9 cellular contexts compared by ENCODE assay signal in the genomic region with DNA sequence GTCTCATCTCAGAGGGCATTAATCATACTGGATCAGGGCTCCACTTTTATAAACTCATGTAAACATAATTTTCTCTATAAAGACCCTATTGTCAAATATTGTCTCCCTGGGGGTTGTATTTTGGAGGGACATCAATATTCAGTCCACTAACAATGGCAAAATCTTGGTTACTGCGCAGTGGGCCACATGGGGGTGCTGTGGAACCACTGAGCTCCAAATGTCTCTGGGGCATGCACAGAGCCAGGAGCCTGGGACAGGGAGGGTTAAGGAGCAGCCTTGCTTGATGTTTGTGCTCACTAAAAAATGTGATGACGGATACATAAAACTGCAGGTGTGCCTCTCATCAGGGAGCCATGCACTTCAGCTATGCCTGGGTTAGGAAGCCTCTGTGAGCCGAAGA.
DNase-seq lines count a peak whose midpoint lies in the region; ATAC-seq and TF ChIP-seq lines count a peak whose summit lies in the region.
"Had no signal": no experiment of that assay in that cellular context is flagged by ENCODE, and none has a peak within 500 bp of the region (broad histone marks: within the 10 kb centered on the region; RNA-seq: fewer than 3 reads in every experiment).

No MANE protein-coding gene starts in this region.

- TF ChIP-seq CTCF in 22Rv1 (IDR thresholded peaks at IDR 0.05) (peak; percentile 71), GM23338 (conservative IDR thresholded peaks at IDR 0.05; ENCODE audit: low read depth in 2 of 2) (peak; percentile 79 to 85), WTC11 (IDR thresholded peaks at IDR 0.05) (peak; percentile 55; the same call in 1 of the 2 replicates), esophagus muscularis mucosa (IDR thresholded peaks at IDR 0.05) (no peak)

- H3K27me3 Mint-ChIP-seq in GM23338 (ENCODE audit: insufficient read depth, low read depth, poor library complexity) (peaks cover 2% of the 10 kb centered on the region), WTC11 (ENCODE audit: low read depth) (peaks cover 4% of the 10 kb centered on the region)

- intact Hi-C loops in esophagus muscularis mucosa (cut with DNase I), result no loop called here

- 0 out of 2 replicates have a peak overlapping the region, but pooled peaks have one; percentile 14 for H2AFZ ChIP-seq in GM23338

- POLR2A ChIA-PET in WTC11 (lab: Charles Lee), result interaction anchor here (0.7 kb wide), 1 partner anchor 10 kb away, joined by 3 read pairs; no protein-coding TSS in a partner anchor

- H3K27me3 ChIP-seq in GM23338 (ENCODE audit: insufficient read depth), result no peaks in the 10 kb centered on the region
- H3K27me3 ChIP-seq in esophagus muscularis mucosa, result peaks cover 0 to 20% (median 0%) of the 10 kb centered on the region in 4 donors

- no peak for TF ChIP-seq POLR2A in esophagus muscularis mucosa (IDR thresholded peaks at IDR 0.05; ENCODE audit: low read depth)

- DNase-seq in GM23338 (ENCODE audit: low spot score) (peak; percentile 70), WTC11 (ENCODE audit: low spot score) (peak; percentile 70), esophagus muscularis mucosa (ENCODE audit: extremely low spot score) (no peak), NCI-H774 (lab: John Stamatoyannopoulos, UW) (no peak), GDM1 (lab: John Stamatoyannopoulos, UW) (no peak), NCI-H2227 (lab: John Stamatoyannopoulos, UW; ENCODE audit: unreplicated experiment) (no peak)
- DNase-seq: DMS53 had no signal

- no peaks in the 10 kb centered on the region for H3K9me2 ChIP-seq in GM23338 (ENCODE audit: insufficient read depth)

- no peak overlapping the region for H3K4me2 ChIP-seq in GM23338

- peaks cover 15% of the 10 kb centered on the region for H3K4me1 Mint-ChIP-seq in GM23338
- H3K4me1 Mint-ChIP-seq in WTC11, result peaks cover 17% of the 10 kb centered on the region

- H3K79me2 ChIP-seq in GM23338 (replicated peaks; ENCODE audit: insufficient read depth), result no peaks in the 10 kb centered on the region

- H3K4me3 Mint-ChIP-seq in GM23338 (no peak overlapping the region), WTC11 (no peak overlapping the region)

- H3K27ac ChIP-seq in 22Rv1 (no peak overlapping the region), GM23338 (ENCODE audit: low read depth) (no peak overlapping the region), esophagus muscularis mucosa (replicated peaks in 1 of 4) (no peak overlapping the region)

- ATAC-seq in GM23338, result peak; percentile 72
- ATAC-seq in WTC11, result peak; percentile 72
- ATAC-seq in esophagus mucosa, result peak; percentile 13

- H4K20me1 ChIP-seq in GM23338 (replicated peaks; ENCODE audit: insufficient read depth), result no peaks in the 10 kb centered on the region

- no peaks in the 10 kb centered on the region for H3F3A ChIP-seq in GM23338 (replicated peaks; ENCODE audit: low read depth)

- H3K27ac Mint-ChIP-seq in GM23338 (no peak overlapping the region), WTC11 (no peak overlapping the region)

- H3K36me3 ChIP-seq in GM23338 (ENCODE audit: insufficient read depth) (no peaks in the 10 kb centered on the region), esophagus muscularis mucosa (no peaks in the 10 kb centered on the region)

- TF ChIP-seq EP300 in esophagus muscularis mucosa (IDR thresholded peaks at IDR 0.05), result no peak

- H3K9me3 ChIP-seq in esophagus muscularis mucosa, result no peaks in the 10 kb centered on the region

- H3K36me3 Mint-ChIP-seq in GM23338 (ENCODE audit: low read depth), result no peaks in the 10 kb centered on the region
- no peaks in the 10 kb centered on the region for H3K36me3 Mint-ChIP-seq in WTC11

- no peak overlapping the region for H3K4me3 ChIP-seq in GM23338
- H3K4me3 ChIP-seq in esophagus muscularis mucosa, result no peak overlapping the region

- CTCF ChIA-PET in WTC11 (lab: Charles Lee), result interaction anchor here (0.5 to 3.3 kb wide), 43 partner anchors 11 to 344 kb away, joined by 3 to 85 read pairs (median 4); no protein-coding TSS in a partner anchor

- H3K9me3 Mint-ChIP-seq in GM23338, result no peaks in the 10 kb centered on the region
- H3K9me3 Mint-ChIP-seq in WTC11, result no peaks in the 10 kb centered on the region

- 39% methylated on average over 3 of the region's 3 CpGs for WGBS in esophagus muscularis mucosa

- H3K4me1 ChIP-seq in GM23338 (ENCODE audit: insufficient read depth) (no peaks in the 10 kb centered on the region; the same call in 1 of the 2 replicates), esophagus muscularis mucosa (no peaks in the 10 kb centered on the region)

TF ChIP-seq in GM23338, 12 proteins besides CTCF, POLR2A, EP300 and RAD21 (continues in another document):
- TF ChIP-seq CREB1 (CRISPR knock-in tag; IDR thresholded peaks at IDR 0.05; ENCODE audit: low read depth), result no peak
- TF ChIP-seq, protein P1, sequence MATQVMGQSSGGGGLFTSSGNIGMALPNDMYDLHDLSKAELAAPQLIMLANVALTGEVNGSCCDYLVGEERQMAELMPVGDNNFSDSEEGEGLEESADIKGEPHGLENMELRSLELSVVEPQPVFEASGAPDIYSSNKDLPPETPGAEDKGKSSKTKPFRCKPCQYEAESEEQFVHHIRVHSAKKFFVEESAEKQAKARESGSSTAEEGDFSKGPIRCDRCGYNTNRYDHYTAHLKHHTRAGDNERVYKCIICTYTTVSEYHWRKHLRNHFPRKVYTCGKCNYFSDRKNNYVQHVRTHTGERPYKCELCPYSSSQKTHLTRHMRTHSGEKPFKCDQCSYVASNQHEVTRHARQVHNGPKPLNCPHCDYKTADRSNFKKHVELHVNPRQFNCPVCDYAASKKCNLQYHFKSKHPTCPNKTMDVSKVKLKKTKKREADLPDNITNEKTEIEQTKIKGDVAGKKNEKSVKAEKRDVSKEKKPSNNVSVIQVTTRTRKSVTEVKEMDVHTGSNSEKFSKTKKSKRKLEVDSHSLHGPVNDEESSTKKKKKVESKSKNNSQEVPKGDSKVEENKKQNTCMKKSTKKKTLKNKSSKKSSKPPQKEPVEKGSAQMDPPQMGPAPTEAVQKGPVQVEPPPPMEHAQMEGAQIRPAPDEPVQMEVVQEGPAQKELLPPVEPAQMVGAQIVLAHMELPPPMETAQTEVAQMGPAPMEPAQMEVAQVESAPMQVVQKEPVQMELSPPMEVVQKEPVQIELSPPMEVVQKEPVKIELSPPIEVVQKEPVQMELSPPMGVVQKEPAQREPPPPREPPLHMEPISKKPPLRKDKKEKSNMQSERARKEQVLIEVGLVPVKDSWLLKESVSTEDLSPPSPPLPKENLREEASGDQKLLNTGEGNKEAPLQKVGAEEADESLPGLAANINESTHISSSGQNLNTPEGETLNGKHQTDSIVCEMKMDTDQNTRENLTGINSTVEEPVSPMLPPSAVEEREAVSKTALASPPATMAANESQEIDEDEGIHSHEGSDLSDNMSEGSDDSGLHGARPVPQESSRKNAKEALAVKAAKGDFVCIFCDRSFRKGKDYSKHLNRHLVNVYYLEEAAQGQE (IDR thresholded peaks at IDR 0.05; ENCODE audit: unreplicated experiment), result no peak
- TF ChIP-seq EZH2phosphoT487 (IDR thresholded peaks at IDR 0.05; ENCODE audit: unreplicated experiment), result no peak
- no peak for TF ChIP-seq ZNF331 (CRISPR knock-in tag; IDR thresholded peaks at IDR 0.05; ENCODE audit: low read depth)
- TF ChIP-seq JUNB (IDR thresholded peaks at IDR 0.05; ENCODE audit: unreplicated experiment), result no peak
- TF ChIP-seq NANOG (IDR thresholded peaks at IDR 0.05; ENCODE audit: borderline replicate concordance), result no peak
- no peak for TF ChIP-seq EZH2 (IDR thresholded peaks at IDR 0.05; ENCODE audit: low read depth, unreplicated experiment)

TF ChIP-seq in WTC11, 78 proteins besides CTCF, POLR2A, EP300 and RAD21 (continues in another document):
- TF ChIP-seq CREM (CRISPR knock-in tag; IDR thresholded peaks at IDR 0.05) (no peak), ETV6 (CRISPR knock-in tag; IDR thresholded peaks at IDR 0.05) (no peak), TCF7 (CRISPR knock-in tag; IDR thresholded peaks at IDR 0.05; ENCODE audit: low read depth) (no peak), TP53 (CRISPR knock-in tag; IDR thresholded peaks at IDR 0.05) (no peak), MYBL2 (CRISPR knock-in tag; IDR thresholded peaks at IDR 0.05) (no peak)
- TF ChIP-seq, protein P2, sequence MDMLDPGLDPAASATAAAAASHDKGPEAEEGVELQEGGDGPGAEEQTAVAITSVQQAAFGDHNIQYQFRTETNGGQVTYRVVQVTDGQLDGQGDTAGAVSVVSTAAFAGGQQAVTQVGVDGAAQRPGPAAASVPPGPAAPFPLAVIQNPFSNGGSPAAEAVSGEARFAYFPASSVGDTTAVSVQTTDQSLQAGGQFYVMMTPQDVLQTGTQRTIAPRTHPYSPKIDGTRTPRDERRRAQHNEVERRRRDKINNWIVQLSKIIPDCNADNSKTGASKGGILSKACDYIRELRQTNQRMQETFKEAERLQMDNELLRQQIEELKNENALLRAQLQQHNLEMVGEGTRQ (CRISPR knock-in tag; IDR thresholded peaks at IDR 0.05), result no peak
- TF ChIP-seq, protein P3, sequence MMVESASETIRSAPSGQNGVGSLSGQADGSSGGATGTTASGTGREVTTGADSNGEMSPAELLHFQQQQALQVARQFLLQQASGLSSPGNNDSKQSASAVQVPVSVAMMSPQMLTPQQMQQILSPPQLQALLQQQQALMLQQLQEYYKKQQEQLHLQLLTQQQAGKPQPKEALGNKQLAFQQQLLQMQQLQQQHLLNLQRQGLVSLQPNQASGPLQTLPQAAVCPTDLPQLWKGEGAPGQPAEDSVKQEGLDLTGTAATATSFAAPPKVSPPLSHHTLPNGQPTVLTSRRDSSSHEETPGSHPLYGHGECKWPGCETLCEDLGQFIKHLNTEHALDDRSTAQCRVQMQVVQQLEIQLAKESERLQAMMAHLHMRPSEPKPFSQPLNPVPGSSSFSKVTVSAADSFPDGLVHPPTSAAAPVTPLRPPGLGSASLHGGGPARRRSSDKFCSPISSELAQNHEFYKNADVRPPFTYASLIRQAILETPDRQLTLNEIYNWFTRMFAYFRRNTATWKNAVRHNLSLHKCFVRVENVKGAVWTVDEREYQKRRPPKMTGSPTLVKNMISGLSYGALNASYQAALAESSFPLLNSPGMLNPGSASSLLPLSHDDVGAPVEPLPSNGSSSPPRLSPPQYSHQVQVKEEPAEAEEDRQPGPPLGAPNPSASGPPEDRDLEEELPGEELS (CRISPR knock-in tag; IDR thresholded peaks at IDR 0.05), result no peak
- TF ChIP-seq, protein P4, sequence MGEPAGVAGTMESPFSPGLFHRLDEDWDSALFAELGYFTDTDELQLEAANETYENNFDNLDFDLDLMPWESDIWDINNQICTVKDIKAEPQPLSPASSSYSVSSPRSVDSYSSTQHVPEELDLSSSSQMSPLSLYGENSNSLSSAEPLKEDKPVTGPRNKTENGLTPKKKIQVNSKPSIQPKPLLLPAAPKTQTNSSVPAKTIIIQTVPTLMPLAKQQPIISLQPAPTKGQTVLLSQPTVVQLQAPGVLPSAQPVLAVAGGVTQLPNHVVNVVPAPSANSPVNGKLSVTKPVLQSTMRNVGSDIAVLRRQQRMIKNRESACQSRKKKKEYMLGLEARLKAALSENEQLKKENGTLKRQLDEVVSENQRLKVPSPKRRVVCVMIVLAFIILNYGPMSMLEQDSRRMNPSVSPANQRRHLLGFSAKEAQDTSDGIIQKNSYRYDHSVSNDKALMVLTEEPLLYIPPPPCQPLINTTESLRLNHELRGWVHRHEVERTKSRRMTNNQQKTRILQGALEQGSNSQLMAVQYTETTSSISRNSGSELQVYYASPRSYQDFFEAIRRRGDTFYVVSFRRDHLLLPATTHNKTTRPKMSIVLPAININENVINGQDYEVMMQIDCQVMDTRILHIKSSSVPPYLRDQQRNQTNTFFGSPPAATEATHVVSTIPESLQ (CRISPR knock-in tag; IDR thresholded peaks at IDR 0.05), result no peak

Comparison
In these comparisons a context has a peak if more than half of its experiments do, and no peak if none do; other contexts are left out.
1. CTCF ChIP-seq: peak in 22Rv1 (single experiment), GM23338 (2 of 2) and WTC11 (single experiment); none in esophagus muscularis mucosa (0 of 3).
2. ATAC-seq: peak in every context shown above with its lines; median percentile 72 in GM23338; 72 in WTC11; 13 in esophagus mucosa.
3. DNase-seq: peak in GM23338 (single experiment) and WTC11 (single experiment); none in esophagus muscularis mucosa (single experiment), NCI-H774 (single experiment), GDM1 (single experiment) and NCI-H2227 (single experiment).